In genomic region chr6:16086970-16087369, GRCh38 we compare ENCODE assay signal across 32 cellular contexts.
"Had no signal": no experiment of that assay in that cellular context is flagged by ENCODE, and none has a peak within 500 bp of the region (broad histone marks: within the 10 kb centered on the region; RNA-seq: fewer than 3 reads in every experiment).

No MANE protein-coding gene starts in this region.

- DNase-seq: activated effector memory CD4-positive, alpha-beta T cell treated with anti-CD3 and anti-CD28 coated beads, Interleukin-2, amount 50 U/mL, for 16 hours; activated effector memory CD4-positive, alpha-beta T cell treated with Interleukin-2 at 50 U/mL for 16 hours; activated gamma-delta T cell; activated gamma-delta T cell treated with Interleukin-2 at 50 U/mL for 16 hours; activated naive CD4-positive, alpha-beta T cell; activated naive CD4-positive, alpha-beta T cell treated with anti-CD3 and anti-CD28 coated beads for 36 hours; activated naive CD4-positive, alpha-beta T cell treated with anti-CD3 and anti-CD28 coated beads, Interleukin-2, amount 10 ng/mL, durations not matched to agents 7 days and 5 days; activated naive CD4-positive, alpha-beta T cell treated with anti-CD3 and anti-CD28 coated beads, Interleukin-2, amount 50 U/mL, for 16 hours; activated naive CD4-positive, alpha-beta T cell treated with Interleukin-2 at 50 U/mL for 16 hours; activated naive CD8-positive, alpha-beta T cell treated with anti-CD3 and anti-CD28 coated beads for 36 hours; activated naive CD8-positive, alpha-beta T cell treated with anti-CD3 and anti-CD28 coated beads, Interleukin-2, amount 10 ng/mL, durations not matched to agents 7 days and 5 days; activated naive CD8-positive, alpha-beta T cell treated with anti-CD3 and anti-CD28 coated beads, Interleukin-2, amount 50 U/mL, for 24 hours; activated T-cell treated with anti-CD3 and anti-CD28 coated beads, Interleukin-2, amount 50 U/mL, for 1 hour; activated T-cell treated with anti-CD3 and anti-CD28 coated beads, Interleukin-2, amount 50 U/mL, for 24 hours; activated T-cell treated with anti-CD3 and anti-CD28 coated beads, Interleukin-2, amount 50 U/mL, for 4 hours; activated T-cell treated with anti-CD3 and anti-CD28 coated beads, Interleukin-2, amount 50 U/mL, for 48 hours; activated T-cell treated with anti-CD3 and anti-CD28 coated beads, Interleukin-2, amount 50 U/mL, for 72 hours; adrenal gland; amniotic stem cell; amygdala; anterior cingulate cortex; aorta; body of pancreas; brain microvascular endothelial cell; caudate nucleus; central memory CD4-positive, alpha-beta T cell; cerebellar nuclear complex had no signal

- H3K4me3 ChIP-seq: adrenal gland, ascending aorta, body of pancreas, breast epithelium, cardiac muscle cell had no signal

- H3K27me3 ChIP-seq: adrenal gland, ascending aorta, body of pancreas, brain microvascular endothelial cell, breast epithelium, cardiac muscle cell had no signal

- H3K36me3 ChIP-seq: adrenal gland, ascending aorta, brain microvascular endothelial cell, breast epithelium, cardiac muscle cell had no signal

- ATAC-seq: activated naive CD4-positive, alpha-beta T cell treated with anti-CD3 and anti-CD28 coated beads, Interleukin-2, amount 50 U/mL, for 72 hours; activated naive CD8-positive, alpha-beta T cell treated with anti-CD3 and anti-CD28 coated beads, Interleukin-2, amount 50 U/mL, for 24 hours; activated T-cell treated with anti-CD3 and anti-CD28 coated beads, Interleukin-2, amount 50 U/mL, for 4 hours; activated T-cell treated with anti-CD3 and anti-CD28 coated beads, Interleukin-2, amount 50 U/mL, for 72 hours; activated T-helper 17 cell treated with anti-CD3 and anti-CD28 coated beads, Interleukin-2, amount 50 U/mL, for 72 hours; body of pancreas had no signal

- H3K4me1 ChIP-seq: adrenal gland, ascending aorta, body of pancreas, breast epithelium had no signal

- H3K9me3 ChIP-seq: adrenal gland, ascending aorta, body of pancreas, breast epithelium had no signal

- H3K27ac ChIP-seq: adrenal gland, ascending aorta, body of pancreas, brain microvascular endothelial cell, breast epithelium, cardiac muscle cell had no signal
